17 cellular contexts compared by ENCODE assay signal in the genomic region with DNA sequence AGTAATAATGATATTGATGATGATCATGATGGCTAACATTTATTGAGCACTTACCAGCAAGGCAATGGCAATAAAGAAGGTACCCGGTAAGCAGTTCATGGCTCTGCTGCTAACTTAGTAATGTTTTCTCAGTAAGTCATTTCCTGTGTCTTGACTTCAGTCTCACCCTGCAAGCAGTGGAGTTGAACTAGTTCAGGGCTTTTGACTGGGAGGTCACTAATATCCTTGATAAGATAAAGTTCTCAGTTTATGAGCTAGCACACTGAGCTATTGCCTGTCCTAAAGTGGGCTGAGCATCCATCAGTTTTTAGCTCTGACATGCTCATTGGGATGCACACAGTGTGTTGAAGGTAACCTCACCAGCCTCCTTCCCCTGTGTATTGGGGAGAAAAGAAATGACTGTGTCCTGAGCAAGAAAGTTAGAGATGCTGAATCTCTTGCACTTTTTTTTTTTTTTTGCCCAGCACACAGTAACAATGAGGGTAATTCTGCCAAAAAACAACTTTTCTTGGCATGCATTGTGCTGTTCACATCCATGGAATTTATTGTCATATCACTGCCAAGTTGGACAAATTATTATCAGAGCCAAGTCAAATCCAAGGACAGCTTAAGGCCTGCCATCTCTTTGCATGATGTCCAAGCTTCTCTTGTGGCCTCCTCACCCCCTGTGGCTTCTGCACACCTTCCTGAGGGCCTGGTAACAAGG. TPM values are rescaled to one million over a fixed set of nuclear protein-coding genes. Genes with fewer than 3 reads are reported as not detected.
DNase-seq lines count a peak whose midpoint lies in the region; ATAC-seq and TF ChIP-seq lines count a peak whose summit lies in the region.
"Had no signal": no experiment of that assay in that cellular context is flagged by ENCODE, and none has a peak within 500 bp of the region (broad histone marks: within the 10 kb centered on the region; RNA-seq: fewer than 3 reads in every experiment).

No MANE protein-coding gene starts in this region.

- H3K4me2 ChIP-seq in PC-9, result peak overlapping the region; percentile 7; the same call in 1 of the 2 replicates

- no peaks in the 10 kb centered on the region for H3K36me3 ChIP-seq in PC-9 (ENCODE audit: low read depth)
- H3K36me3 ChIP-seq: spleen, vagina had no signal

- no peak overlapping the region; the same call in 1 of the 2 replicates for H2AFZ ChIP-seq in PC-9

- BruUV-seq in PC-9 (replicated peaks; lab: Mats Ljungman, UMichigan), result no TSS peak

- H3K4me1 ChIP-seq in PC-9 (replicated peaks; ENCODE audit: insufficient read depth), result peaks cover 51% of the 10 kb centered on the region
- H3K4me1 ChIP-seq: vagina had no signal

- H3K9me3 ChIP-seq in PC-9 (ENCODE audit: insufficient read depth, low read depth), result no peaks in the 10 kb centered on the region; the same call in 1 of the 2 replicates
- H3K9me3 ChIP-seq: spleen, vagina had no signal

- POLR2A ChIA-PET in PC-9 (lab: Charles Lee; ENCODE audit: unreplicated experiment), result interaction anchor here (0.7 kb wide), 1 partner anchor 57 kb away, joined by 18 read pairs; no protein-coding TSS in a partner anchor

- H3K4me3 ChIP-seq in PC-9, result no peak overlapping the region
- H3K4me3 ChIP-seq: spleen, vagina had no signal

- ATAC-seq in GM18873 (IDR thresholded peaks at IDR 0.05; ENCODE audit: low FRiP score, unreplicated experiment), result no peak
- ATAC-seq: stimulated activated naive CD8-positive, alpha-beta T cell treated with anti-CD3 and anti-CD28 coated beads, Interleukin-15, amount 100 ng/mL, for 72 hours had no signal

- H3K27ac ChIP-seq in PC-9, result peak overlapping the region; percentile 66
- peak overlapping the region; percentile 93 for H3K27ac ChIP-seq in epithelial cell of prostate
- H3K27ac ChIP-seq: spleen, vagina had no signal

- H3K79me2 ChIP-seq in PC-9 (ENCODE audit: low read depth), result no peaks in the 10 kb centered on the region

- no peaks in the 10 kb centered on the region for H3K27me3 ChIP-seq in PC-9 (ENCODE audit: insufficient read depth, low read depth)
- H3K27me3 ChIP-seq: spleen, vagina had no signal

- CTCF ChIA-PET in PC-9 (lab: Charles Lee), result no interaction called here

- DNase-seq in GM04504 (ENCODE audit: low read depth) (peak; percentile 56), PC-9 (no peak), epithelial cell of prostate (ENCODE audit: low read depth, low spot score) (no peak), pulmonary artery endothelial cell (ENCODE audit: low read depth, low spot score) (peak; percentile 60), HUDEP-2 (lab: John Stamatoyannopoulos, UW; ENCODE audit: unreplicated experiment in 76 of 76) (no peak), NCI-H69 (lab: John Stamatoyannopoulos, UW) (no peak)
- DNase-seq: C1 segment of cervical spinal cord; DMS79; effector memory CD4-positive, alpha-beta T cell; islet precursor cell; NCI-H1694; NCI-H526 treated with DMSO at 0.1 percent for 48 hours; occipital lobe; spleen; stimulated activated naive CD8-positive, alpha-beta T cell treated with anti-CD3 and anti-CD28 coated beads, Interleukin-15, amount 100 ng/mL, for 72 hours had no signal

- H4K20me1 ChIP-seq in PC-9 (ENCODE audit: insufficient read depth), result no peaks in the 10 kb centered on the region

- peaks cover 26% of the 10 kb centered on the region for H3F3A ChIP-seq in PC-9 (ENCODE audit: insufficient read depth, low read depth)

- intact Hi-C loops in PC-9 (cut with micrococcal nuclease; ENCODE audit: unreplicated experiment), result loop anchor here (5.0 kb wide), 2 partner anchors 53 to 57 kb away; no protein-coding TSS in a partner anchor

- no peaks in the 10 kb centered on the region for H3K9me2 ChIP-seq in PC-9 (ENCODE audit: insufficient read depth)

- TF ChIP-seq CTCF in PC-9 (conservative IDR thresholded peaks at IDR 0.05), result no peak

RNA-seq across cellular contexts. Expression of gene GADD45A, which starts 55.5 kb away (rescaled TPM):
- total RNA-seq in PC-9 (2021) (63.6 and 112 TPM in 2 replicates), pulmonary artery endothelial cell (28.9 and 60.9 TPM in 2 replicates)

Comparison
In these comparisons a context has a peak if more than half of its experiments do, and no peak if none do; other contexts are left out.
1. DNase-seq: peak in GM04504 (single experiment) and pulmonary artery endothelial cell (single experiment); none in PC-9 (0 of 2), epithelial cell of prostate (single experiment), HUDEP-2 (0 of 76) and NCI-H69 (single experiment).